Comparison of ENCODE assay signal across 8 cellular contexts in the genomic region with DNA sequence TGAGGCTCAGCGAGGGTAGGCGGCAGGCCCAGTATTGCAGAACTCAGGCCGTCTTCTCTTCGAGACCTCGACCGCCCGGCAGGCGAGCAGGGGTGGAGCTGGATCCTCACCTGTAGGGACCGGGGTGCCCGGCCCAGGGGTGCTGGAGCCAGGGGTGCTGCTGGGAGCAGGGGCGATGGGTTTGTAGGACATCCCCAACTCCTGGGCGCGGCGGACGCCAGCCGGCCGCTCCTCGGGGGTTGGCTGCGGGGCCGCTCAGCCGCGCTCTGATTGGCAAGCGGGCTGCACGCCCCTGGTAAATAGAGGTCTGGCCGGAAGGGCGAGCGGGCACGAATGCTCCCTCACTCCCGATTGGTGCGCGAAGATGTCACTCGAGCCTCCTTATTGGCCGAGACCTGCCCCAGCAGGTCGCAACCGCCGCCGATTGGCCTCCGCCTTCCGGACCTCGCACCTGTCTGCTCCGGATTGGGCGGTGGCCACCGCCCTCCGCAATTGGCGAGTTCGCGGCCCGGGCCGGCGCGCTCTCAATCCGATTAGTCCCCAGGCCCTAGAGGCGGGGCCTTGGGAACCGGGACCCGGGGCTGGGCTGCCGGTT. TPM values are rescaled to one million over a fixed set of nuclear protein-coding genes. Genes with fewer than 3 reads are reported as not detected.
DNase-seq lines count a peak whose midpoint lies in the region; ATAC-seq and TF ChIP-seq lines count a peak whose summit lies in the region.

TSS of gene CDK2AP2 (minus strand) at position 272 of the 595 bp plus-strand sequence. CDS start at position 192, 80 bp downstream.

- H3K36me3 ChIP-seq in heart right ventricle (peaks cover 0 to 9% (median 0%) of the 10 kb centered on the region in 9 donors), upper lobe of right lung (peaks cover 7% of the 10 kb centered on the region)

- in situ Hi-C loops in GM13976 (cut with MboI; ENCODE audit: low sequenced_read_pairs, unreplicated experiment): loop anchor here (10.0 kb wide), 1 partner anchor 123 kb away; no protein-coding TSS in a partner anchor

- no peak for TF ChIP-seq CTCF in GM13976 (IDR thresholded peaks at IDR 0.05; ENCODE audit: borderline replicate concordance, control extremely low read depth, extremely low read depth, insufficient read depth, missing control alignments)
- no peak for TF ChIP-seq CTCF in heart right ventricle (IDR thresholded peaks at IDR 0.05)
- no peak for TF ChIP-seq CTCF in upper lobe of right lung (IDR thresholded peaks at IDR 0.05)

- ATAC-seq in HG02870 (IDR thresholded peaks at IDR 0.05; ENCODE audit: unreplicated experiment): peak; percentile 64
- peak; percentile 76 to 90 (median 84) for ATAC-seq in heart right ventricle
- peak; percentile 88 for ATAC-seq in upper lobe of right lung

- DNase-seq in GM13976 (ENCODE audit: low spot score) (peak; percentile 99), NCI-H146 treated with DMSO at 0.1 percent for 48 hours (lab: John Stamatoyannopoulos, UW; ENCODE audit: unreplicated experiment) (peak; percentile 99), amniotic epithelial cell (ENCODE audit: low read depth) (peak; percentile 100), heart right ventricle (peak; percentile 100), posterior vena cava (ENCODE audit: low spot score) (peak; percentile 100), upper lobe of right lung (peak; percentile 100)

- 0% methylated on average over 49 to 56 of the region's 56 CpGs for WGBS in heart right ventricle, 2 donors

- H3K9me3 ChIP-seq in heart right ventricle (no peaks in the 10 kb centered on the region), upper lobe of right lung (no peaks in the 10 kb centered on the region)

- intact Hi-C loops in T-helper 1 cell treated with Interleukin-12 subunit alpha and Interleukin-12 subunit beta and Interleukin-4 antibody, amounts not matched to agents 30 ng/mL and 1 ng/mL, for 36 hours (cut with micrococcal nuclease): loop anchor here (1.0 to 5.0 kb wide), 12 partner anchors 25 to 524 kb away; partner anchors contain the start of genes AIP, KDM2A, NDUFS8 and NDUFV1
- intact Hi-C loops in heart right ventricle (cut with DNase I): loop anchor here in 8 of 10 donors (1.0 to 10.0 kb wide), 13 partner anchors 25 to 156 kb away; partner anchors contain the start of genes PPP1CA (in 5 of the 8), TBC1D10C (in 4 of the 8), POLD4 (in 3 of the 8) and GSTP1 (in 2 of the 8)
- intact Hi-C loops in posterior vena cava (cut with DNase I): loop anchor here in 1 of 2 donors (10.0 kb wide), 1 partner anchor 103 kb away; the partner anchor contains the start of genes PPP1CA and TBC1D10C
- intact Hi-C loops in upper lobe of right lung (cut with DNase I): loop anchor here (10.0 kb wide), 1 partner anchor 103 kb away; the partner anchor contains the start of genes PPP1CA and TBC1D10C

- peak within 1 kb of the TSS; percentile 96 to 100 (median 98) for H3K27ac ChIP-seq in heart right ventricle
- peak within 1 kb of the TSS; percentile 98 for H3K27ac ChIP-seq in upper lobe of right lung

- H3K27me3 ChIP-seq in heart right ventricle (peaks cover 0 to 7% (median 0%) of the 10 kb centered on the region in 7 donors), upper lobe of right lung (no peaks in the 10 kb centered on the region)

- H3K4me3 ChIP-seq in heart right ventricle: peak within 1 kb of the TSS; percentile 50 to 97 (median 78)
- peak within 1 kb of the TSS; percentile 87 for H3K4me3 ChIP-seq in upper lobe of right lung

- H3K4me1 ChIP-seq in heart right ventricle (peaks cover 17 to 47% (median 41%) of the 10 kb centered on the region in 9 donors), upper lobe of right lung (peaks cover 35% of the 10 kb centered on the region)

RNA-seq across cellular contexts. Expression of gene CDK2AP2, which starts in this region (rescaled TPM):
- total RNA-seq in T-helper 1 cell treated with Interleukin-12 subunit alpha and Interleukin-12 subunit beta and Interleukin-4 antibody, amounts not matched to agents 30 ng/mL and 1 ng/mL, for 36 hours: 189 and 191 TPM in 2 replicates
- total RNA-seq in heart right ventricle (10 to 100 TPM; 29.3 to 94.1 (median 53.4) TPM), posterior vena cava (10 to 100 TPM; 39.7 to 40.0 TPM), upper lobe of right lung (84.2 TPM)
- polyA plus RNA-seq in heart right ventricle: 100 to 1,000 TPM in 1 of 2 donors, 10 to 100 TPM in 1; 80.0 to 602 TPM

Comparison
In these comparisons a context has a peak if more than half of its experiments do, and no peak if none do; other contexts are left out.
1. Peak in every context shown above with its lines: DNase-seq, ATAC-seq, H3K4me3 ChIP-seq and H3K27ac ChIP-seq.